Comparison of ENCODE assay signal across 1 cellular context in the genomic region with DNA sequence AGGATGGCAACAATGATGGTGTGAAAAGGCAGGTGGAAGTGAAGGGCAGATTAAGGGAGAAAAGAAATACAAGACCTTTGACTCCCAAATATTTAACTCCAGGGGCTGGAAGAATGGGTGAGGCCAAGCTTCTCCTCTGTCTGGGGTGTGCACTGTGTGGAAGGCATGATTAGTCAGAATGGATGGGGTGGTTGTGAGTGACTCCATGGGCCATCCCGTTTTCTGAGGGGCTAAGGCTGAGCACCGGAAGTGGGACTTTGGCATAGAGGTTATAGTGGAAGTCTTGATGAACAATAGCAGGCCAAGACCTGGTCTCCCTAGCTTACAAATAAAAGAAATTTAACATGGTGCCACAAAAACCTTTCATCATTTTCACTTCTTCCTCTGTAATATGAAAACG.
TF ChIP-seq lines count a peak whose summit lies in the region.

No MANE protein-coding gene starts in this region.

TF ChIP-seq in HEK293, 187 proteins besides CTCF, POLR2A, EP300 and RAD21:
- TF ChIP-seq ZNF335 (tag by site-specific recombination; conservative IDR thresholded peaks at IDR 0.05) (no peak), ZNF843 (tag by site-specific recombination; IDR thresholded peaks at IDR 0.05) (no peak)
- TF ChIP-seq, protein P1, sequence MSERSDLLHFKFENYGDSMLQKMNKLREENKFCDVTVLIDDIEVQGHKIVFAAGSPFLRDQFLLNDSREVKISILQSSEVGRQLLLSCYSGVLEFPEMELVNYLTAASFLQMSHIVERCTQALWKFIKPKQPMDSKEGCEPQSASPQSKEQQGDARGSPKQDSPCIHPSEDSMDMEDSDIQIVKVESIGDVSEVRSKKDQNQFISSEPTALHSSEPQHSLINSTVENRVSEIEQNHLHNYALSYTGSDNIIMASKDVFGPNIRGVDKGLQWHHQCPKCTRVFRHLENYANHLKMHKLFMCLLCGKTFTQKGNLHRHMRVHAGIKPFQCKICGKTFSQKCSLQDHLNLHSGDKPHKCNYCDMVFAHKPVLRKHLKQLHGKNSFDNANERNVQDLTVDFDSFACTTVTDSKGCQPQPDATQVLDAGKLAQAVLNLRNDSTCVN (tag by site-specific recombination; optimal IDR thresholded peaks at IDR 0.05), result no peak
- TF ChIP-seq, protein P2, sequence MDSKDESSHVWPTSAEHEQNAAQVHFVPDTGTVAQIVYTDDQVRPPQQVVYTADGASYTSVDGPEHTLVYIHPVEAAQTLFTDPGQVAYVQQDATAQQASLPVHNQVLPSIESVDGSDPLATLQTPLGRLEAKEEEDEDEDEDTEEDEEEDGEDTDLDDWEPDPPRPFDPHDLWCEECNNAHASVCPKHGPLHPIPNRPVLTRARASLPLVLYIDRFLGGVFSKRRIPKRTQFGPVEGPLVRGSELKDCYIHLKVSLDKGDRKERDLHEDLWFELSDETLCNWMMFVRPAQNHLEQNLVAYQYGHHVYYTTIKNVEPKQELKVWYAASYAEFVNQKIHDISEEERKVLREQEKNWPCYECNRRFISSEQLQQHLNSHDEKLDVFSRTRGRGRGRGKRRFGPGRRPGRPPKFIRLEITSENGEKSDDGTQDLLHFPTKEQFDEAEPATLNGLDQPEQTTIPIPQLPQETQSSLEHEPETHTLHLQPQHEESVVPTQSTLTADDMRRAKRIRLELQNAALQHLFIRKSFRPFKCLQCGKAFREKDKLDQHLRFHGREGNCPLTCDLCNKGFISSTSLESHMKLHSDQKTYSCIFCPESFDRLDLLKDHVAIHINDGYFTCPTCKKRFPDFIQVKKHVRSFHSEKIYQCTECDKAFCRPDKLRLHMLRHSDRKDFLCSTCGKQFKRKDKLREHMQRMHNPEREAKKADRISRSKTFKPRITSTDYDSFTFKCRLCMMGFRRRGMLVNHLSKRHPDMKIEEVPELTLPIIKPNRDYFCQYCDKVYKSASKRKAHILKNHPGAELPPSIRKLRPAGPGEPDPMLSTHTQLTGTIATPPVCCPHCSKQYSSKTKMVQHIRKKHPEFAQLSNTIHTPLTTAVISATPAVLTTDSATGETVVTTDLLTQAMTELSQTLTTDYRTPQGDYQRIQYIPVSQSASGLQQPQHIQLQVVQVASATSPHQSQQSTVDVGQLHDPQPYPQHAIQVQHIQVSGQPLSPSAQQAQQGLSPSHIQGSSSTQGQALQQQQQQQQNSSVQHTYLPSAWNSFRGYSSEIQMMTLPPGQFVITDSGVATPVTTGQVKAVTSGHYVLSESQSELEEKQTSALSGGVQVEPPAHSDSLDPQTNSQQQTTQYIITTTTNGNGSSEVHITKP (tag by site-specific recombination; IDR thresholded peaks at IDR 0.05), result peak; percentile 61; the same call in 1 of the 2 replicates
TF ChIP-seq in HEK293: peak in this region for 1.
